ENCODE assay signal across 1 cellular context in genomic region chr12:6539276-6540134, GRCh38.
TF ChIP-seq lines count a peak whose summit lies in the region.

No MANE protein-coding gene starts in this region.

TF ChIP-seq in H1, 55 proteins besides CTCF, POLR2A, EP300 and RAD21:
- TF ChIP-seq ZNF274 (IDR thresholded peaks at IDR 0.05; ENCODE audit: borderline replicate concordance, extremely low read depth, low read length) (no peak), SIN3A (conservative IDR thresholded peaks at IDR 0.05 in 1 of 2, IDR thresholded peaks at IDR 0.05 in 1 of 2; ENCODE audit: low read depth in 1 of 2, low read length in 2 of 2) (peak in 1 of 2 experiments; percentile 68; a peak in 1 of 4 replicates), POLR2AphosphoS5 (IDR thresholded peaks at IDR 0.05; ENCODE audit: low read depth, low read length) (peak; percentile 82), FOSL1 (IDR thresholded peaks at IDR 0.05; ENCODE audit: insufficient read depth, low read depth, low read length) (no peak), SP1 (IDR thresholded peaks at IDR 0.05; ENCODE audit: low read depth, low read length) (no peak)
